9 cellular contexts compared by ENCODE assay signal in genomic region chr4:8607603-8608481, GRCh38. TPM values are rescaled to one million over a fixed set of nuclear protein-coding genes. Genes with fewer than 3 reads are reported as not detected.
DNase-seq lines count a peak whose midpoint lies in the region; ATAC-seq, FAIRE-seq and TF ChIP-seq lines count a peak whose summit lies in the region.
"Had no signal": no experiment of that assay in that cellular context is flagged by ENCODE, and none has a peak within 500 bp of the region (broad histone marks: within the 10 kb centered on the region; RNA-seq: fewer than 3 reads in every experiment).

No MANE protein-coding gene starts in this region.

- no peak overlapping the region for H3K4me3 Mint-ChIP-seq in activated naive CD8-positive, alpha-beta T cell treated with anti-CD3 and anti-CD28 coated beads, Interleukin-2, amount 10 ng/mL, durations not matched to agents 7 days and 5 days

- POLR2A ChIA-PET in activated naive CD8-positive, alpha-beta T cell treated with anti-CD3 and anti-CD28 coated beads, Interleukin-2, amount 10 ng/mL, durations not matched to agents 7 days and 5 days (lab: Charles Lee): no interaction called here

- no peak overlapping the region for H3K27ac ChIP-seq in kidney (ENCODE audit: low read depth in 2 of 2, low read length in 2 of 2)
- H3K27ac ChIP-seq: skin epidermis had no signal

- no peak overlapping the region for H3K9ac ChIP-seq in kidney (ENCODE audit: low read length in 2 of 2)

- H3K9me3 Mint-ChIP-seq in activated naive CD8-positive, alpha-beta T cell treated with anti-CD3 and anti-CD28 coated beads, Interleukin-2, amount 10 ng/mL, durations not matched to agents 7 days and 5 days: no peaks in the 10 kb centered on the region

- no peak overlapping the region for H3K4me3 ChIP-seq in kidney (ENCODE audit: low read length in 2 of 2)
- H3K4me3 ChIP-seq: skin epidermis had no signal

- H3K27ac Mint-ChIP-seq in activated naive CD8-positive, alpha-beta T cell treated with anti-CD3 and anti-CD28 coated beads, Interleukin-2, amount 10 ng/mL, durations not matched to agents 7 days and 5 days: no peak overlapping the region

- no peaks in the 10 kb centered on the region for H3K36me3 Mint-ChIP-seq in activated naive CD8-positive, alpha-beta T cell treated with anti-CD3 and anti-CD28 coated beads, Interleukin-2, amount 10 ng/mL, durations not matched to agents 7 days and 5 days

- FAIRE-seq in kidney (lab: Jason Lieb, UNC): no peak

- H3K27me3 Mint-ChIP-seq in activated naive CD8-positive, alpha-beta T cell treated with anti-CD3 and anti-CD28 coated beads, Interleukin-2, amount 10 ng/mL, durations not matched to agents 7 days and 5 days: no peaks in the 10 kb centered on the region

- H3K4me1 Mint-ChIP-seq in activated naive CD8-positive, alpha-beta T cell treated with anti-CD3 and anti-CD28 coated beads, Interleukin-2, amount 10 ng/mL, durations not matched to agents 7 days and 5 days: no peaks in the 10 kb centered on the region

- H3K36me3 ChIP-seq in kidney (ENCODE audit: control insufficient read depth in 1 of 2, insufficient read depth in 2 of 2, low read length in 2 of 2): no peaks in the 10 kb centered on the region

- no peaks in the 10 kb centered on the region for H3K4me1 ChIP-seq in kidney (ENCODE audit: control insufficient read depth in 1 of 2, insufficient read depth in 1 of 2, low read depth in 1 of 2, low read length in 2 of 2)

- DNase-seq in NCI-H2171 treated with DMSO at 0.1 percent for 48 hours (lab: John Stamatoyannopoulos, UW): peak; percentile 5
- no peak for DNase-seq in NCI-H2171 (lab: John Stamatoyannopoulos, UW)
- DNase-seq in OCI-M1 (lab: John Stamatoyannopoulos, UW): peak; percentile 39
- DNase-seq in activated naive CD8-positive, alpha-beta T cell treated with anti-CD3 and anti-CD28 coated beads, Interleukin-2, amount 10 ng/mL, durations not matched to agents 7 days and 5 days: peak; percentile 64
- no peak for DNase-seq in kidney
- DNase-seq in stimulated activated CD8-positive, alpha-beta memory T cell treated with anti-CD3 and anti-CD28 coated beads, Interleukin-4, amount 100 ng/mL, for 48 hours: peak; percentile 80
- DNase-seq in SKM-1 treated with dmso at 0.1 percent for 144 hours (lab: John Stamatoyannopoulos, UW; ENCODE audit: unreplicated experiment): no peak

- H3K9me3 ChIP-seq in kidney (ENCODE audit: control insufficient read depth in 1 of 2, low read length in 2 of 2): no peaks in the 10 kb centered on the region

- TF ChIP-seq CTCF in kidney (IDR thresholded peaks at IDR 0.05; ENCODE audit: borderline replicate concordance, extremely low read depth, insufficient read depth): peak; percentile 75

- intact Hi-C loops in kidney (cut with DNase I): no loop called here

- no peak for ATAC-seq in activated naive CD8-positive, alpha-beta T cell treated with anti-CD3 and anti-CD28 coated beads, Interleukin-2, amount 10 ng/mL, durations not matched to agents 7 days and 5 days (ENCODE audit: low read depth)
- ATAC-seq in GM18909 (IDR thresholded peaks at IDR 0.05; ENCODE audit: poor library complexity, unreplicated experiment): no peak

RNA-seq across cellular contexts. Expression of gene CPZ, which starts 15.3 kb away (rescaled TPM):
- not detected for total RNA-seq in activated naive CD8-positive, alpha-beta T cell treated with anti-CD3 and anti-CD28 coated beads, Interleukin-2, amount 10 ng/mL, durations not matched to agents 7 days and 5 days
- 2.6 TPM for total RNA-seq in kidney
- 1.2 TPM for polyA plus RNA-seq in kidney (ENCODE audit: insufficient read depth, low read depth, low replicate concordance)

RNA-seq across cellular contexts. Expression of gene GPR78, which starts 27.6 kb away (rescaled TPM):
- not detected for total RNA-seq in activated naive CD8-positive, alpha-beta T cell treated with anti-CD3 and anti-CD28 coated beads, Interleukin-2, amount 10 ng/mL, durations not matched to agents 7 days and 5 days
- not detected for total RNA-seq in kidney
- polyA plus RNA-seq in kidney (ENCODE audit: insufficient read depth, low read depth, low replicate concordance): not detected

Comparison
In these comparisons a context has a peak if more than half of its experiments do, and no peak if none do; other contexts are left out.
1. DNase-seq: peak in NCI-H2171 treated with DMSO at 0.1 percent for 48 hours (single experiment), OCI-M1 (single experiment), activated naive CD8-positive, alpha-beta T cell treated with anti-CD3 and anti-CD28 coated beads, Interleukin-2, amount 10 ng/mL, durations not matched to agents 7 days and 5 days (single experiment) and stimulated activated CD8-positive, alpha-beta memory T cell treated with anti-CD3 and anti-CD28 coated beads, Interleukin-4, amount 100 ng/mL, for 48 hours (single experiment); none in NCI-H2171 (single experiment), kidney (single experiment) and SKM-1 treated with dmso at 0.1 percent for 144 hours (single experiment).